ENCODE assay signal across 14 cellular contexts in genomic region chr1:83794384-83794783, GRCh38.
DNase-seq lines count a peak whose midpoint lies in the region; ATAC-seq and TF ChIP-seq lines count a peak whose summit lies in the region.
"Had no signal": no experiment of that assay in that cellular context is flagged by ENCODE, and none has a peak within 500 bp of the region (broad histone marks: within the 10 kb centered on the region; RNA-seq: fewer than 3 reads in every experiment).

No MANE protein-coding gene starts in this region.

- H3K4me3 ChIP-seq in GM12865 (ENCODE audit: low read depth, low read length) = no peak overlapping the region
- H3K4me3 ChIP-seq: adrenal gland, tibial artery had no signal

- peak; percentile 93 for ATAC-seq in GM19351 (IDR thresholded peaks at IDR 0.05; ENCODE audit: unreplicated experiment)
- peak; percentile 88 for ATAC-seq in HG02588 (IDR thresholded peaks at IDR 0.05; ENCODE audit: unreplicated experiment)
- ATAC-seq in HG03159 (IDR thresholded peaks at IDR 0.05; ENCODE audit: unreplicated experiment) = peak; percentile 83

- CTCF ChIA-PET in HEK293T (lab: Yijun Ruan, JAX) = no interaction called here

- no peak for TF ChIP-seq CTCF in GM12865 (IDR thresholded peaks at IDR 0.05; ENCODE audit: insufficient read depth, low read depth, low read length, missing control alignments)

- DNase-seq in GM12865 (ENCODE audit: low read depth) (peak; percentile 63), HEK293T (ENCODE audit: extremely low spot score) (no peak), SKM-1 (lab: John Stamatoyannopoulos, UW; ENCODE audit: unreplicated experiment) (no peak), kidney glomerular epithelial cell (lab: John Stamatoyannopoulos, UW) (no peak)
- DNase-seq in effector CD4-positive, alpha-beta T cell = no peak
- DNase-seq: activated CD4-positive, CD25-positive, alpha-beta regulatory T cell treated with anti-CD3 and anti-CD28 coated beads, Interleukin-2, amount 50 U/mL, for 72 hours; adrenal gland; NCI-H1694 treated with DMSO at 0.1 percent for 48 hours; NCI-H510A treated with DMSO at 0.1 percent for 48 hours; T-helper 1 cell; tibial artery had no signal

- POLR2A ChIA-PET in HEK293T (lab: Yijun Ruan, JAX) = no interaction called here

TF ChIP-seq in HEK293T, 16 proteins besides CTCF, POLR2A, EP300 and RAD21:
- no peak for TF ChIP-seq TARDBP (IDR thresholded peaks at IDR 0.05)
- no peak for TF ChIP-seq FOXM1 (IDR thresholded peaks at IDR 0.05; ENCODE audit: borderline replicate concordance)
- no peak for TF ChIP-seq FOXA1 (IDR thresholded peaks at IDR 0.05)
- no peak for TF ChIP-seq ELF4 (IDR thresholded peaks at IDR 0.05)
- no peak for TF ChIP-seq BHLHE40 (IDR thresholded peaks at IDR 0.05; ENCODE audit: borderline replicate concordance)
- TF ChIP-seq HDGF (IDR thresholded peaks at IDR 0.05; ENCODE audit: borderline replicate concordance) = no peak
- no peak for TF ChIP-seq ARNT (IDR thresholded peaks at IDR 0.05)
- TF ChIP-seq FOXK2 (IDR thresholded peaks at IDR 0.05) = no peak
- no peak for TF ChIP-seq L3MBTL2 (conservative IDR thresholded peaks at IDR 0.05)
- no peak for TF ChIP-seq SP1 (IDR thresholded peaks at IDR 0.05)
- TF ChIP-seq SUZ12 (IDR thresholded peaks at IDR 0.05) = no peak
- TF ChIP-seq CTBP1 (IDR thresholded peaks at IDR 0.05; ENCODE audit: borderline replicate concordance) = no peak
- TF ChIP-seq, protein P1, sequence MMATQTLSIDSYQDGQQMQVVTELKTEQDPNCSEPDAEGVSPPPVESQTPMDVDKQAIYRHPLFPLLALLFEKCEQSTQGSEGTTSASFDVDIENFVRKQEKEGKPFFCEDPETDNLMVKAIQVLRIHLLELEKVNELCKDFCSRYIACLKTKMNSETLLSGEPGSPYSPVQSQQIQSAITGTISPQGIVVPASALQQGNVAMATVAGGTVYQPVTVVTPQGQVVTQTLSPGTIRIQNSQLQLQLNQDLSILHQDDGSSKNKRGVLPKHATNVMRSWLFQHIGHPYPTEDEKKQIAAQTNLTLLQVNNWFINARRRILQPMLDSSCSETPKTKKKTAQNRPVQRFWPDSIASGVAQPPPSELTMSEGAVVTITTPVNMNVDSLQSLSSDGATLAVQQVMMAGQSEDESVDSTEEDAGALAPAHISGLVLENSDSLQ (IDR thresholded peaks at IDR 0.05) = no peak
- TF ChIP-seq NFRKB (IDR thresholded peaks at IDR 0.05) = no peak
- no peak for TF ChIP-seq LEF1 (IDR thresholded peaks at IDR 0.05; ENCODE audit: borderline replicate concordance)
- TF ChIP-seq ZNF384 (IDR thresholded peaks at IDR 0.05) = no peak
TF ChIP-seq in HEK293T: peak in this region for 0.
